Comparison of ENCODE assay signal across 42 cellular contexts in genomic region chr2:29031046-29031445, GRCh38. TPM values are rescaled to one million over a fixed set of nuclear protein-coding genes. Genes with fewer than 3 reads are reported as not detected.
"Had no signal": no experiment of that assay in that cellular context is flagged by ENCODE, and none has a peak within 500 bp of the region (broad histone marks: within the 10 kb centered on the region; RNA-seq: fewer than 3 reads in every experiment).

No MANE protein-coding gene starts in this region.

- H3K4me3 Mint-ChIP-seq: activated CD4-positive, alpha-beta memory T cell treated with anti-CD3 and anti-CD28 coated beads, Interleukin-2, amount 10 ng/mL, durations not matched to agents 7 days and 5 days; activated CD4-positive, alpha-beta T cell treated with anti-CD3 and anti-CD28 coated beads for 36 hours; activated CD4-positive, alpha-beta T cell treated with anti-CD3 and anti-CD28 coated beads, Interleukin-2, amount 10 ng/mL, durations not matched to agents 7 days and 5 days; activated CD8-positive, alpha-beta memory T cell treated with anti-CD3 and anti-CD28 coated beads, Interleukin-2, amount 10 ng/mL, durations not matched to agents 7 days and 5 days; activated CD8-positive, alpha-beta T cell treated with anti-CD3 and anti-CD28 coated beads, Interleukin-2, amount 10 ng/mL, durations not matched to agents 7 days and 5 days; activated naive CD4-positive, alpha-beta T cell treated with anti-CD3 and anti-CD28 coated beads for 36 hours; activated naive CD8-positive, alpha-beta T cell treated with anti-CD3 and anti-CD28 coated beads for 36 hours; activated T-cell treated with anti-CD3 and anti-CD28 coated beads, Interleukin-2, amount 50 U/mL, for 4 hours; activated T-cell treated with anti-CD3 and anti-CD28 coated beads, Interleukin-2, amount 50 U/mL, for 72 hours; activated T-helper 1 cell treated with anti-CD3 and anti-CD28 coated beads, Interleukin-12 subunit alpha, Interleukin-12 subunit beta, Interleukin-2, Interleukin-4 antibody, amounts not matched to agents 30 ng/mL and 10 ng/mL and 1 ng/mL, durations not matched to agents 14 hours and 24 hours and 36 hours; activated T-helper 17 cell treated with anti-CD3 and anti-CD28 coated beads, Interleukin-2, amount 50 U/mL, for 72 hours; central memory CD8-positive, alpha-beta T cell; T-cell; T-helper 2 cell treated with Interferon-gamma antibody and Interleukin-4, amounts not matched to agents 5 μg/mL and 100 μg/mL, for 36 hours had no signal

- H3K4me1 ChIP-seq: adrenal gland, body of pancreas, breast epithelium had no signal

- FAIRE-seq: astrocyte, TTC549 had no signal

- H3K4me3 ChIP-seq: adrenal gland, body of pancreas, breast epithelium, cardiac muscle cell had no signal

- H3K36me3 ChIP-seq: adrenal gland, brain microvascular endothelial cell, breast epithelium, cardiac muscle cell had no signal

- H3K9me3 ChIP-seq: adrenal gland, body of pancreas, breast epithelium had no signal

- DNase-seq: activated CD4-positive, alpha-beta memory T cell treated with anti-CD3 and anti-CD28 coated beads, Interleukin-2, amount 10 ng/mL, durations not matched to agents 7 days and 5 days; activated CD4-positive, alpha-beta T cell treated with anti-CD3 and anti-CD28 coated beads for 1 hour; activated CD4-positive, alpha-beta T cell treated with anti-CD3 and anti-CD28 coated beads for 36 hours; activated CD4-positive, alpha-beta T cell treated with anti-CD3 and anti-CD28 coated beads for 48 hours; activated CD4-positive, alpha-beta T cell treated with anti-CD3 and anti-CD28 coated beads, Interleukin-2, amount 10 ng/mL, durations not matched to agents 7 days and 5 days; activated CD4-positive, alpha-beta T cell treated with anti-CD3 and anti-CD28 coated beads, Interleukin-2, amount 50 U/mL, for 48 hours; activated CD4-positive, CD25-positive, alpha-beta regulatory T cell; activated CD8-positive, alpha-beta memory T cell treated with anti-CD3 and anti-CD28 coated beads for 24 hours; activated CD8-positive, alpha-beta memory T cell treated with anti-CD3 and anti-CD28 coated beads, Interleukin-2, amount 10 ng/mL, durations not matched to agents 7 days and 5 days; activated CD8-positive, alpha-beta memory T cell treated with anti-CD3 and anti-CD28 coated beads, Interleukin-2, amount 50 U/mL, for 48 hours; activated CD8-positive, alpha-beta T cell treated with anti-CD3 and anti-CD28 coated beads, Interleukin-2, amount 10 ng/mL, durations not matched to agents 7 days and 5 days; activated effector memory CD4-positive, alpha-beta T cell treated with anti-CD3 and anti-CD28 coated beads, Interleukin-2, amount 50 U/mL, for 16 hours; activated gamma-delta T cell treated with Interleukin-2 at 50 U/mL for 16 hours; activated naive CD4-positive, alpha-beta T cell; activated naive CD4-positive, alpha-beta T cell treated with anti-CD3 and anti-CD28 coated beads for 36 hours; activated naive CD4-positive, alpha-beta T cell treated with anti-CD3 and anti-CD28 coated beads, Interleukin-2, amount 50 U/mL, for 16 hours; activated naive CD8-positive, alpha-beta T cell treated with anti-CD3 and anti-CD28 coated beads for 36 hours; activated T-cell treated with anti-CD3 and anti-CD28 coated beads, Interleukin-2, amount 50 U/mL, for 4 hours; activated T-cell treated with anti-CD3 and anti-CD28 coated beads, Interleukin-2, amount 50 U/mL, for 72 hours; adrenal gland; amniotic stem cell; aorta; body of pancreas; brain microvascular endothelial cell; caudate nucleus; cerebellar nuclear complex; T-cell; T-helper 2 cell; T-helper 9 cell had no signal

- H3K27me3 Mint-ChIP-seq: activated CD4-positive, alpha-beta memory T cell treated with anti-CD3 and anti-CD28 coated beads, Interleukin-2, amount 10 ng/mL, durations not matched to agents 7 days and 5 days; activated CD4-positive, alpha-beta T cell treated with anti-CD3 and anti-CD28 coated beads for 36 hours; activated CD4-positive, alpha-beta T cell treated with anti-CD3 and anti-CD28 coated beads, Interleukin-2, amount 10 ng/mL, durations not matched to agents 7 days and 5 days; activated CD8-positive, alpha-beta memory T cell treated with anti-CD3 and anti-CD28 coated beads, Interleukin-2, amount 10 ng/mL, durations not matched to agents 7 days and 5 days; activated naive CD8-positive, alpha-beta T cell treated with anti-CD3 and anti-CD28 coated beads for 36 hours; activated T-helper 17 cell treated with anti-CD3 and anti-CD28 coated beads, Interleukin-2, amount 50 U/mL, for 72 hours; central memory CD8-positive, alpha-beta T cell; T-cell had no signal

- ATAC-seq: activated CD4-positive, alpha-beta T cell treated with anti-CD3 and anti-CD28 coated beads for 36 hours; activated CD4-positive, CD25-positive, alpha-beta regulatory T cell treated with anti-CD3 and anti-CD28 coated beads, Interleukin-2, amount 50 U/mL, for 24 hours; activated CD8-positive, alpha-beta memory T cell treated with anti-CD3 and anti-CD28 coated beads, Interleukin-2, amount 10 ng/mL, durations not matched to agents 7 days and 5 days; activated CD8-positive, alpha-beta T cell treated with anti-CD3 and anti-CD28 coated beads, Interleukin-2, amount 10 ng/mL, durations not matched to agents 7 days and 5 days; activated naive CD4-positive, alpha-beta T cell treated with anti-CD3 and anti-CD28 coated beads, Interleukin-2, amount 50 U/mL, for 72 hours; activated T-cell treated with anti-CD3 and anti-CD28 coated beads, Interleukin-2, amount 50 U/mL, for 4 hours; activated T-cell treated with anti-CD3 and anti-CD28 coated beads, Interleukin-2, amount 50 U/mL, for 72 hours; activated T-helper 17 cell treated with anti-CD3 and anti-CD28 coated beads, Interleukin-2, amount 50 U/mL, for 72 hours; body of pancreas; T-cell had no signal

- H3K27ac Mint-ChIP-seq: activated CD4-positive, alpha-beta memory T cell treated with anti-CD3 and anti-CD28 coated beads, Interleukin-2, amount 10 ng/mL, durations not matched to agents 7 days and 5 days; activated CD4-positive, alpha-beta T cell treated with anti-CD3 and anti-CD28 coated beads for 36 hours; activated CD4-positive, alpha-beta T cell treated with anti-CD3 and anti-CD28 coated beads, Interleukin-2, amount 10 ng/mL, durations not matched to agents 7 days and 5 days; activated CD8-positive, alpha-beta memory T cell treated with anti-CD3 and anti-CD28 coated beads, Interleukin-2, amount 10 ng/mL, durations not matched to agents 7 days and 5 days; activated CD8-positive, alpha-beta T cell treated with anti-CD3 and anti-CD28 coated beads, Interleukin-2, amount 10 ng/mL, durations not matched to agents 7 days and 5 days; activated naive CD4-positive, alpha-beta T cell treated with anti-CD3 and anti-CD28 coated beads for 36 hours; activated naive CD4-positive, alpha-beta T cell treated with anti-CD3 and anti-CD28 coated beads, Interleukin-2, amount 50 U/mL, for 72 hours; activated naive CD8-positive, alpha-beta T cell treated with anti-CD3 and anti-CD28 coated beads for 36 hours; activated T-cell treated with anti-CD3 and anti-CD28 coated beads, Interleukin-2, amount 50 U/mL, for 72 hours; activated T-helper 1 cell treated with anti-CD3 and anti-CD28 coated beads, Interleukin-12 subunit alpha, Interleukin-12 subunit beta, Interleukin-2, Interleukin-4 antibody, amounts not matched to agents 30 ng/mL and 10 ng/mL and 1 ng/mL, durations not matched to agents 14 hours and 24 hours and 36 hours; activated T-helper 17 cell treated with anti-CD3 and anti-CD28 coated beads, Interleukin-2, amount 50 U/mL, for 72 hours; T-cell; T-helper 2 cell treated with Interferon-gamma antibody and Interleukin-4, amounts not matched to agents 5 μg/mL and 100 μg/mL, for 36 hours had no signal

- H3K9me3 Mint-ChIP-seq: activated CD4-positive, alpha-beta memory T cell treated with anti-CD3 and anti-CD28 coated beads, Interleukin-2, amount 10 ng/mL, durations not matched to agents 7 days and 5 days; activated CD4-positive, alpha-beta T cell treated with anti-CD3 and anti-CD28 coated beads, Interleukin-2, amount 10 ng/mL, durations not matched to agents 7 days and 5 days; activated naive CD4-positive, alpha-beta T cell treated with anti-CD3 and anti-CD28 coated beads for 36 hours; activated naive CD4-positive, alpha-beta T cell treated with anti-CD3 and anti-CD28 coated beads, Interleukin-2, amount 50 U/mL, for 72 hours; activated naive CD8-positive, alpha-beta T cell treated with anti-CD3 and anti-CD28 coated beads for 36 hours; activated T-cell treated with anti-CD3 and anti-CD28 coated beads, Interleukin-2, amount 50 U/mL, for 4 hours; activated T-cell treated with anti-CD3 and anti-CD28 coated beads, Interleukin-2, amount 50 U/mL, for 72 hours; activated T-helper 1 cell treated with anti-CD3 and anti-CD28 coated beads, Interleukin-12 subunit alpha, Interleukin-12 subunit beta, Interleukin-2, Interleukin-4 antibody, amounts not matched to agents 30 ng/mL and 10 ng/mL and 1 ng/mL, durations not matched to agents 14 hours and 24 hours and 36 hours; activated T-helper 17 cell treated with anti-CD3 and anti-CD28 coated beads, Interleukin-2, amount 50 U/mL, for 72 hours; central memory CD8-positive, alpha-beta T cell; T-cell; T-helper 2 cell treated with Interferon-gamma antibody and Interleukin-4, amounts not matched to agents 5 μg/mL and 100 μg/mL, for 36 hours had no signal

- H3K27ac ChIP-seq: adrenal gland, body of pancreas, brain microvascular endothelial cell, breast epithelium, cardiac muscle cell, VCaP had no signal

- H3K36me3 Mint-ChIP-seq: activated naive CD4-positive, alpha-beta T cell treated with anti-CD3 and anti-CD28 coated beads, Interleukin-2, amount 50 U/mL, for 72 hours; activated naive CD8-positive, alpha-beta T cell treated with anti-CD3 and anti-CD28 coated beads for 36 hours had no signal

RNA-seq across cellular contexts. Expression of gene PCARE, which starts 43.3 kb away (rescaled TPM):
- total RNA-seq: activated CD4-positive, alpha-beta memory T cell treated with anti-CD3 and anti-CD28 coated beads, Interleukin-2, amount 10 ng/mL, durations not matched to agents 7 days and 5 days; activated CD4-positive, alpha-beta T cell treated with anti-CD3 and anti-CD28 coated beads for 36 hours; activated CD4-positive, alpha-beta T cell treated with anti-CD3 and anti-CD28 coated beads, Interleukin-2, amount 10 ng/mL, durations not matched to agents 7 days and 5 days; activated CD8-positive, alpha-beta memory T cell treated with anti-CD3 and anti-CD28 coated beads, Interleukin-2, amount 10 ng/mL, durations not matched to agents 7 days and 5 days; activated CD8-positive, alpha-beta T cell treated with anti-CD3 and anti-CD28 coated beads, Interleukin-2, amount 10 ng/mL, durations not matched to agents 7 days and 5 days; activated naive CD4-positive, alpha-beta T cell treated with anti-CD3 and anti-CD28 coated beads for 36 hours; activated naive CD4-positive, alpha-beta T cell treated with anti-CD3 and anti-CD28 coated beads, Interleukin-2, amount 50 U/mL, for 72 hours; activated naive CD8-positive, alpha-beta T cell treated with anti-CD3 and anti-CD28 coated beads for 36 hours; activated T-cell treated with anti-CD3 and anti-CD28 coated beads, Interleukin-2, amount 50 U/mL, for 4 hours; activated T-cell treated with anti-CD3 and anti-CD28 coated beads, Interleukin-2, amount 50 U/mL, for 72 hours; activated T-helper 1 cell treated with anti-CD3 and anti-CD28 coated beads, Interleukin-12 subunit alpha, Interleukin-12 subunit beta, Interleukin-2, Interleukin-4 antibody, amounts not matched to agents 30 ng/mL and 10 ng/mL and 1 ng/mL, durations not matched to agents 14 hours and 24 hours and 36 hours; activated T-helper 17 cell treated with anti-CD3 and anti-CD28 coated beads, Interleukin-2, amount 50 U/mL, for 72 hours; aorta; astrocyte; body of pancreas; breast epithelium; chondrocyte; T-cell; T-helper 1 cell treated with Interleukin-12 subunit alpha and Interleukin-12 subunit beta and Interleukin-4 antibody, amounts not matched to agents 30 ng/mL and 1 ng/mL, for 36 hours had no signal
